8 cellular contexts compared by ENCODE assay signal in the genomic region with DNA sequence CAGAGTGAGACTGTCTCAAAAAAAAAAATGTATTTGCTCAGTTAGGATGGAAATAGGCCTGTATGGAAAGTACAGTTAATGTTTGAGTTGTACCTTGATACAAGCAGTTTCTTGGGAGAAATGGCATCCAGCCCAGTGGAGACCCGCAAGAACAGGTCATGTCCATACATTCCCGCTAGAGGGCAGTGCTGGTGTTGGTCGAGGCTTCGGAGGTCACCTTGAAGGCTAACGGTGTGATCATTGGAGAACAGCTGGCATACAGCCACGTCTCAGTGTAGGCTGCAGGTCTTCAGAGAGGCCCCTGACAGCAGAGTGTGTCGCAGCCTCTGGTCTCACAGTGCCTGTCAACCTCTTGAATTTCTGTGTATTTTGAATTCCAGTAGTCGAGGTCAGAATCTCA. TPM values are rescaled to one million over a fixed set of nuclear protein-coding genes. Genes with fewer than 3 reads are reported as not detected.
DNase-seq lines count a peak whose midpoint lies in the region; ATAC-seq and TF ChIP-seq lines count a peak whose summit lies in the region.

No MANE protein-coding gene starts in this region.

- peak; percentile 20 for DNase-seq in AG08396 (ENCODE audit: low spot score)
- DNase-seq in H4 (ENCODE audit: low spot score) = peak; percentile 27
- DNase-seq in SHP77 treated with DMSO at 0.1 percent for 48 hours (lab: John Stamatoyannopoulos, UW) = peak; percentile 2
- DNase-seq in ascending aorta (ENCODE audit: low spot score in 2 of 2) = peak in 1 of 2 donors; percentile 67
- DNase-seq in islet precursor cell = peak; percentile 81
- DNase-seq in stimulated activated CD4-positive, alpha-beta T cell treated with anti-CD3 and anti-CD28 coated beads, Interleukin-4, amount 100 ng/mL, for 48 hours (ENCODE audit: low read depth in 2 of 2) = peak; percentile 24 to 28
- no peak for DNase-seq in HuH-7.5 (ENCODE audit: low spot score)

- peaks cover 4 to 6% of the 10 kb centered on the region in 2 donors for H3K36me3 ChIP-seq in ascending aorta

- H3K27me3 ChIP-seq in ascending aorta = no peaks in the 10 kb centered on the region

- H3K4me1 ChIP-seq in ascending aorta = no peaks in the 10 kb centered on the region

- no peaks in the 10 kb centered on the region for H3K9me3 ChIP-seq in ascending aorta

- intact Hi-C loops in ascending aorta (cut with DNase I) = no loop called here

- no peak overlapping the region for H3K27ac ChIP-seq in ascending aorta

- no peak for ATAC-seq in HG02642 (IDR thresholded peaks at IDR 0.05; ENCODE audit: poor library complexity, unreplicated experiment)

- no peak overlapping the region for H3K4me3 ChIP-seq in ascending aorta

- peak; percentile 28 to 52 (median 34) for TF ChIP-seq CTCF in ascending aorta (IDR thresholded peaks at IDR 0.05)

RNA-seq across cellular contexts. Expression of gene ZNF610, which starts 7.5 kb away (rescaled TPM):
- 1.1 and 2.2 TPM in 2 replicates for total RNA-seq in H4 (2014; rRNA removed; shearing (Covaris generic))
- total RNA-seq in ascending aorta = not detected

RNA-seq across cellular contexts. Expression of gene ZNF880, which starts 26.2 kb away (rescaled TPM):
- 0.50 and 1.0 TPM in 2 replicates for total RNA-seq in H4 (2014; rRNA removed; shearing (Covaris generic))
- total RNA-seq in ascending aorta = 21.5 TPM

RNA-seq across cellular contexts. Expression of gene ZNF480, which starts 46.6 kb away (rescaled TPM):
- 24.3 and 37.6 TPM in 2 replicates for total RNA-seq in H4 (2014; rRNA removed; shearing (Covaris generic))
- 4.4 TPM for total RNA-seq in ascending aorta

RNA-seq across cellular contexts. Expression of gene ZNF528, which starts 54.1 kb away (rescaled TPM):
- 12.0 and 20.0 TPM in 2 replicates for total RNA-seq in H4 (2014; rRNA removed; shearing (Covaris generic))
- total RNA-seq in ascending aorta = 4.0 TPM

Comparison
In these comparisons a context has a peak if more than half of its experiments do, and no peak if none do; other contexts are left out.
1. RNA of gene ZNF880, which starts 26.2 kb away (total RNA-seq): 21.5 TPM in ascending aorta (single experiment); 0.50 to 1.0 TPM in H4; every median in the first group is over 10 times any median in the second.